In the genomic region with DNA sequence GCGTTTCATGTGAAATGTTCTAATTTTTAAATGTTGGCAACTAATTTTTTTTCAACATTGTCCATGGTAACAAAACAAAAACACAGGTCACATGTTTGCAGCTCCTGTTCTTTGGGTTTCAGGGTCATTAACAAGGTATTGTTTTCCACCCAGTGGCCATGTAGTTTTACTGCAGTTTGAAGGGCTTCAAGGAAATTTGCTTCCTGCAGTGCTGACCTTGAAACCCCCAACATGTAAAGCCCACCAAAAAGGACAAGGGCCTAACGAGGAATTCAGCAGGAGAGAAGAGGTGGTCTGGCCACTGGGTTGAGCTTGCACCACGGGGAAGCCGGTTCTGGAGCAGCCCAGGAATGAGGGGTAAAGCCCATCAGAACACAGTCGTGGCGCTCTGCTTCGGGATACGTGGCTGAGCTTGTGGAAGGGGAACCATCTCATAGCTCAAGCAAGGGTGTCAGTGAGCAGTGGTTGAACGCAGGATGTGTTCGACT, we compare ENCODE assay signal across 8 cellular contexts. TPM values are rescaled to one million over a fixed set of nuclear protein-coding genes. Genes with fewer than 3 reads are reported as not detected.
DNase-seq lines count a peak whose midpoint lies in the region; ATAC-seq and TF ChIP-seq lines count a peak whose summit lies in the region.

No MANE protein-coding gene starts in this region.

- H3K9me3 ChIP-seq in gastroesophageal sphincter (no peaks in the 10 kb centered on the region), HAP-1 (no peaks in the 10 kb centered on the region)

- DNase-seq in ELF-1 (ENCODE audit: low read depth, low spot score), result peak; percentile 36
- peak; percentile 61 for DNase-seq in SK-MEL-5 (ENCODE audit: low read depth, low spot score)
- peak; percentile 25 for DNase-seq in stromal cell of bone marrow (ENCODE audit: low read depth)
- DNase-seq in NK-92 treated with Interleukin-12 subunit alpha and Interleukin-12 subunit beta, amount 100 ng/mL, for 24 hours (lab: John Stamatoyannopoulos, UW), result no peak
- DNase-seq in HAP-1 (ENCODE audit: low spot score in 2 of 2), result no peak

- H3K27ac ChIP-seq in gastroesophageal sphincter, result no peak overlapping the region

- TF ChIP-seq POLR2A in gastroesophageal sphincter (IDR thresholded peaks at IDR 0.05), result no peak

- H3K4me1 ChIP-seq in gastroesophageal sphincter (no peaks in the 10 kb centered on the region), HAP-1 (no peaks in the 10 kb centered on the region)

- 21 to 85% methylated on average over 2 to 10 of the region's 10 CpGs for WGBS in gastroesophageal sphincter (ENCODE audit: low coverage in 1 of 2), 2 donors

- ATAC-seq in HG02759 (IDR thresholded peaks at IDR 0.05; ENCODE audit: unreplicated experiment), result peak; percentile 73
- ATAC-seq in gastroesophageal sphincter, result no peak
- no peak for ATAC-seq in HG03025 (IDR thresholded peaks at IDR 0.05; ENCODE audit: low FRiP score, unreplicated experiment)

- TF ChIP-seq EP300 in gastroesophageal sphincter (IDR thresholded peaks at IDR 0.05), result no peak

- H3K4me3 ChIP-seq in gastroesophageal sphincter (no peak overlapping the region), HAP-1 (no peak overlapping the region)

- H3K36me3 ChIP-seq in gastroesophageal sphincter (no peaks in the 10 kb centered on the region), HAP-1 (replicated peaks) (no peaks in the 10 kb centered on the region)

- in situ Hi-C loops in SK-MEL-5 (cut with HindIII; ENCODE audit: low pct_unique_long_range_greater_than_20kb, low sequenced_read_pairs), result no loop called here
- in situ Hi-C loops in HAP-1 (cut with MboI; ENCODE audit: low sequenced_read_pairs), result no loop called here

- peak in 3 of 4 experiments; percentile 33 to 51 (median 50) for TF ChIP-seq CTCF in gastroesophageal sphincter (IDR thresholded peaks at IDR 0.05)

- no peaks in the 10 kb centered on the region for H3K27me3 ChIP-seq in gastroesophageal sphincter
- H3K27me3 ChIP-seq in HAP-1 (ENCODE audit: low read depth), result no peaks in the 10 kb centered on the region

RNA-seq across cellular contexts. Expression of a gene that starts 13.9 kb away (rescaled TPM):
- 0.18 and 0.37 TPM in 2 replicates for total RNA-seq in SK-MEL-5 (2014; rRNA removed; shearing (Covaris generic))
- polyA plus RNA-seq in SK-MEL-5 (2015; cell fraction: cytosol; rRNA removed), result 0.02 TPM in 1 of 2 replicates, not detected in the other
- polyA plus RNA-seq in SK-MEL-5 (2015; cell fraction: nucleus; rRNA removed), result 1.2 and 1.3 TPM in 2 replicates
- under 1 TPM; 0.07 to 0.62 (median 0.44) TPM for total RNA-seq in gastroesophageal sphincter

Comparison
In these comparisons a context has a peak if more than half of its experiments do, and no peak if none do; other contexts are left out.
1. DNase-seq: peak in ELF-1 (single experiment), SK-MEL-5 (single experiment) and stromal cell of bone marrow (single experiment); none in NK-92 treated with Interleukin-12 subunit alpha and Interleukin-12 subunit beta, amount 100 ng/mL, for 24 hours (single experiment) and HAP-1 (0 of 2).